Comparison of ENCODE assay signal across 23 cellular contexts in the genomic region with DNA sequence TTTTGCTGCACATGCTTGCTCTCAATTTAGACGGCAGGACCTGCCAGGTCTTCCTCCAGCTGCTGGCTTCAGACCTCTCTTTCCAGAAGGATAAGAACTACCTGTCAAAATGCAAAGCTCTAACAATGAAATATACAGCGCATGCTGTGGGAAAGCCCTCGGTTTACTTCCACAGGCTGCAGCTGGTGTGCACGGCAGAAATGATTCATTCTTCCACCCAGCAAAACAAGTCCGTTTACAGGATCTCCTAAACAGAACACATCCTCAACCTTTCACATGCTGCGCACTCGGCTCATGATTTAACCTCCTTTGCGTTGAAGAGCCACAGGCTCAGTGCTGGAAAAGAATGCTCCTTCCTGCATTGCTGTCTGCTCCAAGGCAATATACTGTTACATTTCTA.
DNase-seq lines count a peak whose midpoint lies in the region; ATAC-seq, FAIRE-seq and TF ChIP-seq lines count a peak whose summit lies in the region.
"Had no signal": no experiment of that assay in that cellular context is flagged by ENCODE, and none has a peak within 500 bp of the region (broad histone marks: within the 10 kb centered on the region; RNA-seq: fewer than 3 reads in every experiment).

No MANE protein-coding gene starts in this region.

- dilution Hi-C loops in endothelial cell of umbilical vein (cut with MboI; ENCODE audit: extremely low pct_ligation_motif_present, low sequenced_read_pairs): no loop called here

- DNase-seq in Ammon's horn (ENCODE audit: low spot score) (peak; percentile 25), NCI-H2081 treated with DMSO at 0.1 percent for 48 hours (lab: John Stamatoyannopoulos, UW) (peak; percentile 62), endothelial cell of umbilical vein (ENCODE audit: low read depth, low spot score) (peak; percentile 25), myocyte (ENCODE audit: low read depth) (peak; percentile 18), DMS79 (lab: John Stamatoyannopoulos, UW) (no peak), SK-N-SH (no peak), gastrocnemius medialis (no peak)
- no peak for DNase-seq in naive thymus-derived CD8-positive, alpha-beta T cell
- DNase-seq: activated CD4-positive, alpha-beta T cell treated with anti-CD3 and anti-CD28 coated beads for 36 hours; CD4-positive, alpha-beta memory T cell; DMS53; endodermal cell; KBM-7; kidney; mammary epithelial cell; naive B cell; NCI-H187 treated with DMSO at 0.1 percent for 48 hours; SIG-M5; T-helper 1 cell had no signal

- H3K9me2 ChIP-seq in SK-N-SH: no peaks in the 10 kb centered on the region

- no peaks in the 10 kb centered on the region for H3K36me3 Mint-ChIP-seq in naive thymus-derived CD8-positive, alpha-beta T cell
- H3K36me3 Mint-ChIP-seq: activated naive CD4-positive, alpha-beta T cell treated with anti-CD3 and anti-CD28 coated beads, Interleukin-2, amount 50 U/mL, for 24 hours; CD4-positive, alpha-beta memory T cell; naive B cell had no signal

- TF ChIP-seq RAD21 in SK-N-SH (IDR thresholded peaks at IDR 0.05; ENCODE audit: low read length): no peak

- POLR2A ChIA-PET in endothelial cell of umbilical vein (lab: Charles Lee): no interaction called here
- POLR2A ChIA-PET in SK-N-SH (lab: Yijun Ruan, JAX): no interaction called here
- POLR2A ChIA-PET in naive thymus-derived CD8-positive, alpha-beta T cell (lab: Charles Lee): no interaction called here

- CTCF ChIA-PET in endothelial cell of umbilical vein (lab: Charles Lee): no interaction called here
- CTCF ChIA-PET in SK-N-SH (lab: Yijun Ruan, JAX): no interaction called here

- no peaks in the 10 kb centered on the region for H3K9me3 ChIP-seq in endothelial cell of umbilical vein (replicated peaks; ENCODE audit: control insufficient read depth, insufficient read depth, low read length)
- no peaks in the 10 kb centered on the region for H3K9me3 ChIP-seq in SK-N-SH
- no peaks in the 10 kb centered on the region for H3K9me3 ChIP-seq in gastrocnemius medialis

- H4K20me1 ChIP-seq in endothelial cell of umbilical vein (replicated peaks; ENCODE audit: control insufficient read depth, extremely low read depth, insufficient read depth, low read length): no peaks in the 10 kb centered on the region
- no peaks in the 10 kb centered on the region for H4K20me1 ChIP-seq in SK-N-SH (ENCODE audit: insufficient read depth)

- no peaks in the 10 kb centered on the region for H3K9me1 ChIP-seq in endothelial cell of umbilical vein (replicated peaks; ENCODE audit: control insufficient read depth, extremely low read depth, insufficient read depth, low read length)

- intact Hi-C loops in endothelial cell of umbilical vein (cut with micrococcal nuclease) (no loop called here), gastrocnemius medialis (cut with DNase I; ENCODE audit: low total_unique reads) (no loop called here)

- H3K4me2 ChIP-seq in endothelial cell of umbilical vein (ENCODE audit: insufficient read depth, low read length) (no peak overlapping the region), SK-N-SH (no peak overlapping the region)

- H3K27ac Mint-ChIP-seq in naive thymus-derived CD8-positive, alpha-beta T cell: no peak overlapping the region
- H3K27ac Mint-ChIP-seq: activated CD4-positive, alpha-beta T cell treated with anti-CD3 and anti-CD28 coated beads for 36 hours; activated naive CD4-positive, alpha-beta T cell treated with anti-CD3 and anti-CD28 coated beads, Interleukin-2, amount 50 U/mL, for 24 hours; activated T-helper 1 cell treated with anti-CD3 and anti-CD28 coated beads, Interleukin-12 subunit alpha, Interleukin-12 subunit beta, Interleukin-2, Interleukin-4 antibody, amounts not matched to agents 30 ng/mL and 10 ng/mL and 1 ng/mL, durations not matched to agents 14 hours and 24 hours and 36 hours; CD4-positive, alpha-beta memory T cell; endodermal cell; naive B cell had no signal

- peaks cover 0 to 5% (median 0%) of the 10 kb centered on the region in 9 donors for H3K9me3 Mint-ChIP-seq in naive thymus-derived CD8-positive, alpha-beta T cell
- H3K9me3 Mint-ChIP-seq: activated naive CD4-positive, alpha-beta T cell treated with anti-CD3 and anti-CD28 coated beads, Interleukin-2, amount 50 U/mL, for 24 hours; activated T-helper 1 cell treated with anti-CD3 and anti-CD28 coated beads, Interleukin-12 subunit alpha, Interleukin-12 subunit beta, Interleukin-2, Interleukin-4 antibody, amounts not matched to agents 30 ng/mL and 10 ng/mL and 1 ng/mL, durations not matched to agents 14 hours and 24 hours and 36 hours had no signal

- H3K36me3 ChIP-seq in endothelial cell of umbilical vein (ENCODE audit: control insufficient read depth in 2 of 2, extremely low read depth in 1 of 2, insufficient read depth in 2 of 2, low read length in 2 of 2) (no peaks in the 10 kb centered on the region), SK-N-SH (replicated peaks in 1 of 2; ENCODE audit: control insufficient read depth in 1 of 2, insufficient read depth in 2 of 2, low read length in 1 of 2) (no peaks in the 10 kb centered on the region), gastrocnemius medialis (no peaks in the 10 kb centered on the region)
- H3K36me3 ChIP-seq: right atrium auricular region had no signal

- no TSS peak for BruUV-seq in endothelial cell of umbilical vein (replicated peaks; lab: Mats Ljungman, UMichigan)

- H3K27me3 Mint-ChIP-seq in naive thymus-derived CD8-positive, alpha-beta T cell: peaks cover 0 to 5% (median 1%) of the 10 kb centered on the region in 5 donors
- H3K27me3 Mint-ChIP-seq: activated CD4-positive, alpha-beta T cell treated with anti-CD3 and anti-CD28 coated beads for 36 hours; activated naive CD4-positive, alpha-beta T cell treated with anti-CD3 and anti-CD28 coated beads, Interleukin-2, amount 50 U/mL, for 24 hours; naive B cell had no signal

- H3K27me3 ChIP-seq in endothelial cell of umbilical vein (ENCODE audit: control insufficient read depth in 2 of 2, insufficient read depth in 2 of 2, low read length in 2 of 2) (no peaks in the 10 kb centered on the region), SK-N-SH (ENCODE audit: insufficient read depth) (no peaks in the 10 kb centered on the region), gastrocnemius medialis (peaks cover 0 to 2% (median 0%) of the 10 kb centered on the region in 3 donors)
- H3K27me3 ChIP-seq: right atrium auricular region had no signal

- H3K4me3 Mint-ChIP-seq in naive thymus-derived CD8-positive, alpha-beta T cell: no peak overlapping the region
- H3K4me3 Mint-ChIP-seq: activated CD4-positive, alpha-beta T cell treated with anti-CD3 and anti-CD28 coated beads for 36 hours; activated naive CD4-positive, alpha-beta T cell treated with anti-CD3 and anti-CD28 coated beads, Interleukin-2, amount 50 U/mL, for 24 hours; activated T-helper 1 cell treated with anti-CD3 and anti-CD28 coated beads, Interleukin-12 subunit alpha, Interleukin-12 subunit beta, Interleukin-2, Interleukin-4 antibody, amounts not matched to agents 30 ng/mL and 10 ng/mL and 1 ng/mL, durations not matched to agents 14 hours and 24 hours and 36 hours; CD4-positive, alpha-beta memory T cell; endodermal cell; naive B cell had no signal

- no peak for TF ChIP-seq EP300 in SK-N-SH (IDR thresholded peaks at IDR 0.05; ENCODE audit: borderline replicate concordance in 1 of 2, low read depth in 1 of 2, low read length in 1 of 2)

- 81% methylated on average over 8 of the region's 8 CpGs for WGBS in SK-N-SH (ENCODE audit: low lambda C conversion rate)

- H2AFZ ChIP-seq in endothelial cell of umbilical vein (ENCODE audit: low read depth, low read length) (no peak overlapping the region), SK-N-SH (ENCODE audit: low read depth) (no peak overlapping the region)

- no peak for TF ChIP-seq CTCF in endothelial cell of umbilical vein (IDR thresholded peaks at IDR 0.05; ENCODE audit: extremely low read depth in 1 of 2, insufficient read depth in 1 of 2, low read depth in 1 of 2, low read length in 2 of 2)
- TF ChIP-seq CTCF in SK-N-SH (IDR thresholded peaks at IDR 0.05): no peak
- TF ChIP-seq CTCF in gastrocnemius medialis (IDR thresholded peaks at IDR 0.05 in 4 of 5, conservative IDR thresholded peaks at IDR 0.05 in 1 of 5): no peak

- no peaks in the 10 kb centered on the region for H3K79me2 ChIP-seq in endothelial cell of umbilical vein (ENCODE audit: control insufficient read depth, insufficient read depth, low read length)
- no peaks in the 10 kb centered on the region for H3K79me2 ChIP-seq in SK-N-SH (ENCODE audit: insufficient read depth)

- H3K4me1 Mint-ChIP-seq in naive thymus-derived CD8-positive, alpha-beta T cell: no peaks in the 10 kb centered on the region
- H3K4me1 Mint-ChIP-seq: activated CD4-positive, alpha-beta T cell treated with anti-CD3 and anti-CD28 coated beads for 36 hours; activated naive CD4-positive, alpha-beta T cell treated with anti-CD3 and anti-CD28 coated beads, Interleukin-2, amount 50 U/mL, for 24 hours; CD4-positive, alpha-beta memory T cell; endodermal cell; naive B cell had no signal

- H3K4me1 ChIP-seq in endothelial cell of umbilical vein (ENCODE audit: control insufficient read depth, extremely low read depth, insufficient read depth, low read length) (no peaks in the 10 kb centered on the region), SK-N-SH (ENCODE audit: control insufficient read depth in 1 of 2, insufficient read depth in 2 of 2, low read depth in 1 of 2, low read length in 1 of 2) (peaks cover 0 to 3% of the 10 kb centered on the region in 2 experiments; a peak in 1 of 4 replicates), gastrocnemius medialis (no peaks in the 10 kb centered on the region)
- H3K4me1 ChIP-seq: right atrium auricular region had no signal

- no peaks in the 10 kb centered on the region for H3F3A ChIP-seq in SK-N-SH (replicated peaks; ENCODE audit: insufficient read depth)

- TF ChIP-seq POLR2A in endothelial cell of umbilical vein (IDR thresholded peaks at IDR 0.05; ENCODE audit: low read depth, low read length) (no peak), gastrocnemius medialis (IDR thresholded peaks at IDR 0.05) (no peak)

- no peak for FAIRE-seq in endothelial cell of umbilical vein (lab: Jason Lieb, UNC)
- FAIRE-seq: GM12878, kidney had no signal

- H3K4me3 ChIP-seq in endothelial cell of umbilical vein (replicated peaks in 1 of 3; ENCODE audit: insufficient read depth in 1 of 3, low read depth in 1 of 3, low read length in 3 of 3) (no peak overlapping the region), SK-N-SH (ENCODE audit: low read depth in 2 of 2, low read length in 1 of 2) (no peak overlapping the region), gastrocnemius medialis (no peak overlapping the region)
- H3K4me3 ChIP-seq: GM12878, right atrium auricular region had no signal

- in situ Hi-C loops in gastrocnemius medialis (cut with MboI; ENCODE audit: low sequenced_read_pairs in 4 of 4): no loop called here

- H3K9ac ChIP-seq in endothelial cell of umbilical vein (replicated peaks; ENCODE audit: extremely low read depth, insufficient read depth, low read length) (no peak overlapping the region), SK-N-SH (no peak overlapping the region)

- no peak overlapping the region for H3K27ac ChIP-seq in endothelial cell of umbilical vein (ENCODE audit: insufficient read depth, low read depth, low read length)
- H3K27ac ChIP-seq in SK-N-SH (ENCODE audit: low read depth in 2 of 2, low read length in 1 of 2): no peak overlapping the region
- no peak overlapping the region for H3K27ac ChIP-seq in gastrocnemius medialis
- H3K27ac ChIP-seq: right atrium auricular region had no signal

- no peak for ATAC-seq in gastrocnemius medialis
- ATAC-seq in naive thymus-derived CD8-positive, alpha-beta T cell: no peak
- ATAC-seq: activated CD4-positive, alpha-beta T cell treated with anti-CD3 and anti-CD28 coated beads for 36 hours; GM12878 had no signal

Comparison
In these comparisons a context has a peak if more than half of its experiments do, and no peak if none do; other contexts are left out.
1. DNase-seq: peak in Ammon's horn (single experiment), NCI-H2081 treated with DMSO at 0.1 percent for 48 hours (single experiment), endothelial cell of umbilical vein (single experiment) and myocyte (single experiment); none in DMS79 (single experiment), SK-N-SH (single experiment), gastrocnemius medialis (0 of 2) and naive thymus-derived CD8-positive, alpha-beta T cell (0 of 10).